Comparison of ENCODE assay signal across 8 cellular contexts in the genomic region with DNA sequence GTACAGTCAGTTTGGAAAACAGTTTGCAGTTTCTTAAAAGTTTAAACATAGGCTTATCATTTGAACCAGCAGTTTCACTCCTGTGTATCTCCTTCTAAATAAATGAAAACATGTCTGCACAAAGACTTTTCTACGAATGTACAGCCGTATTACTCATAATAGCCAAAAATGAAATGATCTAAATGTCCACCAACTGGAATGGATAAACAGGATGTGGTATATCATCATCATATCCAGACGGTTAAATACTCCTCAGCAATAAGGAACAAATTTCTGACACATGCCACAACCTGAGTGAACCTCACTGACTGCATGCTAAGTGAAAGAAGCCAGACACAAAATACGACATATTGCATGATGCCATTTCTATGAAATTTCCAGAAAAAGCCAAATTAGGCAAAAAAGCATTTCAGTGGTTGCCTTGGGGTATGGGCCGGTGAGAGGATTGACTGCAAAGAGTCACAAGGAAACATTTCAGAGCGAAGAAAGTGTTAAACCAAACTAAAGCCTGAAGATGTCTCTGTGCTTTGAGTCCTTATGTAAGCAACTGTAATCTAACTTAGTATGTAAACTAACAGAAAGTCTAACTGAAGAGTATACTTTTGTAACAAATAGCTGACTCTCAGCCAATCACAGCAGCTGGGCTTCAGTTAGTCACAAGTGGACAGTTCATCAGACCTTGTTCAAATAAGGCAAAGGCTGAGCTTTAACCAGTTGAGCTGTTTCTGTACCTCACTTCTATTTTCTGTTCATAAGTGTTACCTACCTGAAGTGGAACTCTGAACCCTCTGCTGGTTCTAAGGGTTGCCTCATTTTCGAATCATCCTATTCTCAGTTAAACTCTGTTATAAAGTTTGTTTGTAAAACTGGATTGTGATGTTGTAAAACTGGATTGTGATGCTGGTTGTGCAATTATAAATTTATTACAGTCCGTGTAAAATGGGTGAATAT.
DNase-seq lines count a peak whose midpoint lies in the region; ATAC-seq and TF ChIP-seq lines count a peak whose summit lies in the region.

No MANE protein-coding gene starts in this region.

- H3K9ac ChIP-seq in subcutaneous abdominal adipose tissue (ENCODE audit: low read length in 5 of 5) = no peak overlapping the region
- no peak overlapping the region for H3K9ac ChIP-seq in endodermal cell (ENCODE audit: extremely low read depth, low read length, poor library complexity, severe bottlenecking)

- H3K27ac ChIP-seq in HEK293 (ENCODE audit: extremely low read depth, low read depth, low read length) (no peak overlapping the region), subcutaneous abdominal adipose tissue (ENCODE audit: low read depth, low read length) (peak overlapping the region; percentile 38), endodermal cell (ENCODE audit: low read depth, low read length) (no peak overlapping the region)

- no peak overlapping the region for H3K4me3 Mint-ChIP-seq in endothelial cell (ENCODE audit: unreplicated experiment)
- no peak overlapping the region for H3K4me3 Mint-ChIP-seq in endodermal cell

- CTCF ChIA-PET in HEK293 (lab: Yijun Ruan, JAX) = interaction anchor here (0.6 to 1.3 kb wide), 3 partner anchors 62 to 100 kb away, joined by 3 to 6 read pairs (median 3); no protein-coding TSS in a partner anchor

- H3K27me3 ChIP-seq in subcutaneous abdominal adipose tissue (ENCODE audit: control insufficient read depth in 5 of 5, insufficient read depth in 4 of 5, low read length in 5 of 5) (no peaks in the 10 kb centered on the region), endodermal cell (ENCODE audit: control insufficient read depth, insufficient read depth, low read length, poor library complexity, severe bottlenecking) (peaks cover 31% of the 10 kb centered on the region)

- H3K4me3 ChIP-seq in HEK293 (ENCODE audit: low read depth, low read length) (no peak overlapping the region), fibroblast of mammary gland (ENCODE audit: control insufficient read depth, low read depth, low read length) (no peak overlapping the region), subcutaneous abdominal adipose tissue (ENCODE audit: low read depth in 1 of 5, low read length in 5 of 5) (no peak overlapping the region), endodermal cell (ENCODE audit: low read length) (no peak overlapping the region)

- 94 to 96% methylated on average over 7 to 8 of the region's 8 CpGs for WGBS in endodermal cell (ENCODE audit: insufficient coverage in 1 of 2, insufficient read length in 1 of 2), 2 experiments

- H3K36me3 Mint-ChIP-seq in endothelial cell (ENCODE audit: low read depth, unreplicated experiment) = no peaks in the 10 kb centered on the region
- no peaks in the 10 kb centered on the region for H3K36me3 Mint-ChIP-seq in endodermal cell (ENCODE audit: low read depth)

- ATAC-seq in GM18499 (IDR thresholded peaks at IDR 0.05; ENCODE audit: insufficient read depth, unreplicated experiment) = peak; percentile 42

- H3K9me3 Mint-ChIP-seq in endothelial cell (ENCODE audit: unreplicated experiment) = no peaks in the 10 kb centered on the region
- H3K9me3 Mint-ChIP-seq in endodermal cell = no peaks in the 10 kb centered on the region

- peaks cover 5% of the 10 kb centered on the region for H3K27me3 Mint-ChIP-seq in endothelial cell (ENCODE audit: unreplicated experiment)
- H3K27me3 Mint-ChIP-seq in endodermal cell (ENCODE audit: insufficient read depth) = peaks cover 22% of the 10 kb centered on the region

- peak; percentile 74 for DNase-seq in NCI-H226
- peak; percentile 94 for DNase-seq in fibroblast of mammary gland (ENCODE audit: low read depth)
- DNase-seq in endothelial cell (ENCODE audit: low spot score) = no peak
- no peak for DNase-seq in endodermal cell
- DNase-seq in G401 (ENCODE audit: low spot score) = no peak

- POLR2A ChIA-PET in HEK293 (lab: Yijun Ruan, JAX) = interaction anchor here (1.3 kb wide), 1 partner anchor 63 kb away, joined by 3 read pairs; no protein-coding TSS in a partner anchor

- H3K4me1 ChIP-seq in HEK293 (ENCODE audit: control insufficient read depth, insufficient read depth, low read length) (peaks cover 38% of the 10 kb centered on the region), subcutaneous abdominal adipose tissue (ENCODE audit: control insufficient read depth in 5 of 5, insufficient read depth in 5 of 5, low read length in 5 of 5) (peaks cover 2 to 49% (median 38%) of the 10 kb centered on the region in 5 donors), endodermal cell (ENCODE audit: control insufficient read depth, insufficient read depth, low read length) (peaks cover 4% of the 10 kb centered on the region)

- H3K27ac Mint-ChIP-seq in endothelial cell (ENCODE audit: unreplicated experiment) = no peak overlapping the region
- no peak overlapping the region for H3K27ac Mint-ChIP-seq in endodermal cell

- in situ Hi-C loops in G401 (cut with HindIII; ENCODE audit: low sequenced_read_pairs) = no loop called here

- H3K4me1 Mint-ChIP-seq in endothelial cell (ENCODE audit: unreplicated experiment) (peaks cover 52% of the 10 kb centered on the region), endodermal cell (peaks cover 31% of the 10 kb centered on the region)

- H3K36me3 ChIP-seq in HEK293 (ENCODE audit: control insufficient read depth in 2 of 2, insufficient read depth in 1 of 2, low read length in 2 of 2) (no peaks in the 10 kb centered on the region; a peak in 1 of 3 replicates), subcutaneous abdominal adipose tissue (ENCODE audit: control insufficient read depth in 5 of 5, insufficient read depth in 5 of 5, low read length in 5 of 5) (no peaks in the 10 kb centered on the region), endodermal cell (ENCODE audit: control insufficient read depth, insufficient read depth, low read length) (no peaks in the 10 kb centered on the region)

- TF ChIP-seq CTCF in HEK293 (tag by site-specific recombination; IDR thresholded peaks at IDR 0.05) (no peak), fibroblast of mammary gland (conservative IDR thresholded peaks at IDR 0.05; ENCODE audit: control insufficient read depth, insufficient read depth, low read depth, low read length) (no peak), endothelial cell (IDR thresholded peaks at IDR 0.05; ENCODE audit: unreplicated experiment) (no peak), endodermal cell (conservative IDR thresholded peaks at IDR 0.05) (no peak)

- H3K9me3 ChIP-seq in HEK293 (ENCODE audit: control insufficient read depth, insufficient read depth, low read depth, low read length) = no peaks in the 10 kb centered on the region
- no peaks in the 10 kb centered on the region for H3K9me3 ChIP-seq in subcutaneous abdominal adipose tissue (ENCODE audit: control insufficient read depth in 5 of 5, low read length in 5 of 5)
- no peaks in the 10 kb centered on the region for H3K9me3 ChIP-seq in endodermal cell (ENCODE audit: control insufficient read depth, low read length)

TF ChIP-seq in HEK293, 187 proteins besides CTCF, POLR2A, EP300 and RAD21 (continues in another document):
- no peak for TF ChIP-seq ZNF555 (tag by site-specific recombination; conservative IDR thresholded peaks at IDR 0.05)
- no peak for TF ChIP-seq ZSCAN16 (tag by site-specific recombination; IDR thresholded peaks at IDR 0.05)
- TF ChIP-seq, protein P1, sequence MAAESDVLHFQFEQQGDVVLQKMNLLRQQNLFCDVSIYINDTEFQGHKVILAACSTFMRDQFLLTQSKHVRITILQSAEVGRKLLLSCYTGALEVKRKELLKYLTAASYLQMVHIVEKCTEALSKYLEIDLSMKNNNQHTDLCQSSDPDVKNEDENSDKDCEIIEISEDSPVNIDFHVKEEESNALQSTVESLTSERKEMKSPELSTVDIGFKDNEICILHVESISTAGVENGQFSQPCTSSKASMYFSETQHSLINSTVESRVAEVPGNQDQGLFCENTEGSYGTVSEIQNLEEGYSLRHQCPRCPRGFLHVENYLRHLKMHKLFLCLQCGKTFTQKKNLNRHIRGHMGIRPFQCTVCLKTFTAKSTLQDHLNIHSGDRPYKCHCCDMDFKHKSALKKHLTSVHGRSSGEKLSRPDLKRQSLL (tag by site-specific recombination; IDR thresholded peaks at IDR 0.05) = 0 out of 2 replicates have a peak, but pooled peaks have one; percentile 12
- TF ChIP-seq, protein P2, sequence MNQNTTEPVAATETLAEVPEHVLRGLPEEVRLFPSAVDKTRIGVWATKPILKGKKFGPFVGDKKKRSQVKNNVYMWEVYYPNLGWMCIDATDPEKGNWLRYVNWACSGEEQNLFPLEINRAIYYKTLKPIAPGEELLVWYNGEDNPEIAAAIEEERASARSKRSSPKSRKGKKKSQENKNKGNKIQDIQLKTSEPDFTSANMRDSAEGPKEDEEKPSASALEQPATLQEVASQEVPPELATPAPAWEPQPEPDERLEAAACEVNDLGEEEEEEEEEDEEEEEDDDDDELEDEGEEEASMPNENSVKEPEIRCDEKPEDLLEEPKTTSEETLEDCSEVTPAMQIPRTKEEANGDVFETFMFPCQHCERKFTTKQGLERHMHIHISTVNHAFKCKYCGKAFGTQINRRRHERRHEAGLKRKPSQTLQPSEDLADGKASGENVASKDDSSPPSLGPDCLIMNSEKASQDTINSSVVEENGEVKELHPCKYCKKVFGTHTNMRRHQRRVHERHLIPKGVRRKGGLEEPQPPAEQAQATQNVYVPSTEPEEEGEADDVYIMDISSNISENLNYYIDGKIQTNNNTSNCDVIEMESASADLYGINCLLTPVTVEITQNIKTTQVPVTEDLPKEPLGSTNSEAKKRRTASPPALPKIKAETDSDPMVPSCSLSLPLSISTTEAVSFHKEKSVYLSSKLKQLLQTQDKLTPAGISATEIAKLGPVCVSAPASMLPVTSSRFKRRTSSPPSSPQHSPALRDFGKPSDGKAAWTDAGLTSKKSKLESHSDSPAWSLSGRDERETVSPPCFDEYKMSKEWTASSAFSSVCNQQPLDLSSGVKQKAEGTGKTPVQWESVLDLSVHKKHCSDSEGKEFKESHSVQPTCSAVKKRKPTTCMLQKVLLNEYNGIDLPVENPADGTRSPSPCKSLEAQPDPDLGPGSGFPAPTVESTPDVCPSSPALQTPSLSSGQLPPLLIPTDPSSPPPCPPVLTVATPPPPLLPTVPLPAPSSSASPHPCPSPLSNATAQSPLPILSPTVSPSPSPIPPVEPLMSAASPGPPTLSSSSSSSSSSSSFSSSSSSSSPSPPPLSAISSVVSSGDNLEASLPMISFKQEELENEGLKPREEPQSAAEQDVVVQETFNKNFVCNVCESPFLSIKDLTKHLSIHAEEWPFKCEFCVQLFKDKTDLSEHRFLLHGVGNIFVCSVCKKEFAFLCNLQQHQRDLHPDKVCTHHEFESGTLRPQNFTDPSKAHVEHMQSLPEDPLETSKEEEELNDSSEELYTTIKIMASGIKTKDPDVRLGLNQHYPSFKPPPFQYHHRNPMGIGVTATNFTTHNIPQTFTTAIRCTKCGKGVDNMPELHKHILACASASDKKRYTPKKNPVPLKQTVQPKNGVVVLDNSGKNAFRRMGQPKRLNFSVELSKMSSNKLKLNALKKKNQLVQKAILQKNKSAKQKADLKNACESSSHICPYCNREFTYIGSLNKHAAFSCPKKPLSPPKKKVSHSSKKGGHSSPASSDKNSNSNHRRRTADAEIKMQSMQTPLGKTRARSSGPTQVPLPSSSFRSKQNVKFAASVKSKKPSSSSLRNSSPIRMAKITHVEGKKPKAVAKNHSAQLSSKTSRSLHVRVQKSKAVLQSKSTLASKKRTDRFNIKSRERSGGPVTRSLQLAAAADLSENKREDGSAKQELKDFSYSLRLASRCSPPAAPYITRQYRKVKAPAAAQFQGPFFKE (tag by site-specific recombination; IDR thresholded peaks at IDR 0.05; ENCODE audit: borderline replicate concordance) = no peak

Comparison
In these comparisons a context has a peak if more than half of its experiments do, and no peak if none do; other contexts are left out.
1. DNase-seq: peak in NCI-H226 (single experiment) and fibroblast of mammary gland (single experiment); none in endothelial cell (single experiment), endodermal cell (single experiment) and G401 (single experiment).